ENCODE assay signal across 28 cellular contexts in genomic region chr11:63834532-63835155, GRCh38.
"Had no signal": no experiment of that assay in that cellular context is flagged by ENCODE, and none has a peak within 500 bp of the region (broad histone marks: within the 10 kb centered on the region; RNA-seq: fewer than 3 reads in every experiment).

No MANE protein-coding gene starts in this region.

- H3K27me3 Mint-ChIP-seq: activated CD8-positive, alpha-beta T cell treated with anti-CD3 and anti-CD28 coated beads for 36 hours; activated naive CD8-positive, alpha-beta T cell; memory B cell; naive thymus-derived CD8-positive, alpha-beta T cell; progenitor cell of endocrine pancreas; stimulated activated naive CD8-positive, alpha-beta T cell treated with anti-CD3 and anti-CD28 coated beads, Interleukin-15, Interleukin-2, amounts not matched to agents 100 ng/mL and 50 ng/mL, for 24 hours; type B pancreatic cell had no signal

- H3K36me3 ChIP-seq: ascending aorta, cardiac muscle cell, thoracic aorta, uterus had no signal

- ATAC-seq: activated CD8-positive, alpha-beta T cell treated with anti-CD3 and anti-CD28 coated beads for 36 hours; activated T-cell treated with anti-CD3 and anti-CD28 coated beads, Interleukin-2, amount 50 U/mL, for 72 hours; esophagus mucosa; left colon; naive thymus-derived CD8-positive, alpha-beta T cell; sciatic nerve; stimulated activated effector memory CD8-positive, alpha-beta T cell treated with anti-CD3 and anti-CD28 coated beads, Interleukin-12 subunit alpha, Interleukin-12 subunit beta, amount 100 ng/mL, for 72 hours had no signal

- H3K4me3 Mint-ChIP-seq: activated CD8-positive, alpha-beta T cell treated with anti-CD3 and anti-CD28 coated beads for 36 hours; activated naive CD8-positive, alpha-beta T cell; activated T-cell treated with anti-CD3 and anti-CD28 coated beads, Interleukin-2, amount 50 U/mL, for 72 hours; brain; memory B cell; naive thymus-derived CD8-positive, alpha-beta T cell; stimulated activated effector memory CD8-positive, alpha-beta T cell treated with anti-CD3 and anti-CD28 coated beads, Interleukin-12 subunit alpha, Interleukin-12 subunit beta, amount 100 ng/mL, for 72 hours; stimulated activated naive CD8-positive, alpha-beta T cell treated with anti-CD3 and anti-CD28 coated beads, Interleukin-15, Interleukin-2, amounts not matched to agents 100 ng/mL and 50 ng/mL, for 24 hours; type B pancreatic cell had no signal

- H3K36me3 Mint-ChIP-seq: activated naive CD8-positive, alpha-beta T cell; brain; naive thymus-derived CD8-positive, alpha-beta T cell had no signal

- DNase-seq: activated CD4-positive, alpha-beta T cell treated with anti-CD3 and anti-CD28 coated beads, Interleukin-2, amount 50 U/mL, for 1 hour; activated CD8-positive, alpha-beta T cell treated with anti-CD3 and anti-CD28 coated beads for 36 hours; activated effector memory CD4-positive, alpha-beta T cell treated with Interleukin-2 at 50 U/mL for 16 hours; activated naive CD4-positive, alpha-beta T cell treated with Interleukin-2 at 50 U/mL for 16 hours; activated T-cell treated with anti-CD3 and anti-CD28 coated beads for 4 hours; activated T-cell treated with anti-CD3 and anti-CD28 coated beads, Interleukin-2, amount 50 U/mL, for 72 hours; head of caudate nucleus; hippocampal formation; left colon; midbrain; naive thymus-derived CD8-positive, alpha-beta T cell; stimulated activated CD4-positive, alpha-beta T cell treated with anti-CD3 and anti-CD28 coated beads, Interleukin-4, amount 100 ng/mL, for 24 hours; SW 1271; T-helper 2 cell; uterus had no signal

- H3K27ac ChIP-seq: ascending aorta, cardiac muscle cell, skin epidermis, thoracic aorta, uterus had no signal

- H3K9me3 Mint-ChIP-seq: activated CD8-positive, alpha-beta T cell treated with anti-CD3 and anti-CD28 coated beads for 36 hours; activated T-cell treated with anti-CD3 and anti-CD28 coated beads, Interleukin-2, amount 50 U/mL, for 72 hours; brain; memory B cell; naive thymus-derived CD8-positive, alpha-beta T cell; stimulated activated effector memory CD8-positive, alpha-beta T cell treated with anti-CD3 and anti-CD28 coated beads, Interleukin-12 subunit alpha, Interleukin-12 subunit beta, amount 100 ng/mL, for 72 hours; stimulated activated naive CD8-positive, alpha-beta T cell treated with anti-CD3 and anti-CD28 coated beads, Interleukin-15, Interleukin-2, amounts not matched to agents 100 ng/mL and 50 ng/mL, for 24 hours; type B pancreatic cell had no signal

- H3K4me1 ChIP-seq: uterus had no signal

- H3K9me3 ChIP-seq: ascending aorta, thoracic aorta, uterus had no signal

- H3K4me3 ChIP-seq: ascending aorta, cardiac muscle cell, skin epidermis, thoracic aorta, uterus had no signal

- H3K27ac Mint-ChIP-seq: activated CD8-positive, alpha-beta T cell treated with anti-CD3 and anti-CD28 coated beads for 36 hours; activated naive CD8-positive, alpha-beta T cell; activated T-cell treated with anti-CD3 and anti-CD28 coated beads, Interleukin-2, amount 50 U/mL, for 72 hours; memory B cell; progenitor cell of endocrine pancreas; stimulated activated effector memory CD8-positive, alpha-beta T cell treated with anti-CD3 and anti-CD28 coated beads, Interleukin-12 subunit alpha, Interleukin-12 subunit beta, amount 100 ng/mL, for 72 hours; type B pancreatic cell had no signal
